In genomic region chr7:142481548-142481947, GRCh38 we compare ENCODE assay signal across 16 cellular contexts.
DNase-seq lines count a peak whose midpoint lies in the region; ATAC-seq, FAIRE-seq and TF ChIP-seq lines count a peak whose summit lies in the region.
"Had no signal": no experiment of that assay in that cellular context is flagged by ENCODE, and none has a peak within 500 bp of the region (broad histone marks: within the 10 kb centered on the region; RNA-seq: fewer than 3 reads in every experiment).

No MANE protein-coding gene starts in this region.

- peak overlapping the region; percentile 44 to 57 for H3K27ac Mint-ChIP-seq in stimulated activated naive CD8-positive, alpha-beta T cell treated with anti-CD3 and anti-CD28 coated beads, Interleukin-15, amount 100 ng/mL, for 72 hours
- H3K27ac Mint-ChIP-seq in Caco-2 (ENCODE audit: unreplicated experiment): no peak overlapping the region
- H3K27ac Mint-ChIP-seq: immature natural killer cell, nephron had no signal

- no peak for DNase-seq in stimulated activated naive CD8-positive, alpha-beta T cell treated with anti-CD3 and anti-CD28 coated beads, Interleukin-15, amount 100 ng/mL, for 72 hours
- no peak for DNase-seq in stimulated activated naive CD8-positive, alpha-beta T cell treated with anti-CD3 and anti-CD28 coated beads, Interleukin-15, Interleukin-2, amounts not matched to agents 100 U/mL and 50 U/mL, for 24 hours
- DNase-seq in OCI-LY7 (ENCODE audit: low spot score): no peak
- DNase-seq in H1 (ENCODE audit: low read depth in 1 of 2, low spot score in 2 of 2): no peak
- DNase-seq in Caco-2: no peak
- DNase-seq: activated CD4-positive, alpha-beta T cell treated with anti-CD3 and anti-CD28 coated beads for 1 hour; immature natural killer cell; NCI-H2029; RPMI8226 had no signal

- H2BK15ac ChIP-seq in H1 (ENCODE audit: low read length): no peak overlapping the region

- H2BK12ac ChIP-seq in H1 (ENCODE audit: low read depth, low read length): no peak overlapping the region

- H3K9me3 ChIP-seq in OCI-LY7 (ENCODE audit: low read length) (no peaks in the 10 kb centered on the region), H1 (ENCODE audit: insufficient read depth in 2 of 2, low read depth in 1 of 2, low read length in 1 of 2) (no peaks in the 10 kb centered on the region), thymus (ENCODE audit: control insufficient read depth) (no peaks in the 10 kb centered on the region), Caco-2 (no peaks in the 10 kb centered on the region)

- no peak for TF ChIP-seq POLR2A in H1 (IDR thresholded peaks at IDR 0.05; ENCODE audit: control extremely low read depth in 1 of 2, low read depth in 2 of 2, low read length in 2 of 2)

- no peaks in the 10 kb centered on the region for H3K9me2 ChIP-seq in OCI-LY7 (ENCODE audit: insufficient read depth, low read length)

- H3K79me2 ChIP-seq in OCI-LY7 (ENCODE audit: insufficient read depth, low read depth, low read length): no peaks in the 10 kb centered on the region
- H3K79me2 ChIP-seq in H1 (ENCODE audit: control insufficient read depth in 1 of 2, insufficient read depth in 2 of 2, low read length in 2 of 2): no peaks in the 10 kb centered on the region

- H3K4ac ChIP-seq in H1 (replicated peaks; ENCODE audit: insufficient read length, low read depth, low read length): no peak overlapping the region

- TF ChIP-seq RAD21 in H1 (IDR thresholded peaks at IDR 0.05 in 1 of 2, conservative IDR thresholded peaks at IDR 0.05 in 1 of 2; ENCODE audit: low read depth in 2 of 2, low read length in 2 of 2): peak; percentile 23 to 41; a peak in 3 of 4 replicates

- no peak for ATAC-seq in stimulated activated naive CD8-positive, alpha-beta T cell treated with anti-CD3 and anti-CD28 coated beads, Interleukin-15, amount 100 ng/mL, for 72 hours
- no peak for ATAC-seq in stimulated activated naive CD8-positive, alpha-beta T cell treated with anti-CD3 and anti-CD28 coated beads, Interleukin-15, Interleukin-2, amounts not matched to agents 100 U/mL and 50 U/mL, for 24 hours
- ATAC-seq in GM18498 (IDR thresholded peaks at IDR 0.05; ENCODE audit: unreplicated experiment): no peak
- no peak for ATAC-seq in GM19324 (IDR thresholded peaks at IDR 0.05; ENCODE audit: low FRiP score, unreplicated experiment)
- ATAC-seq: HepG2 had no signal

- H3K18ac ChIP-seq in H1 (ENCODE audit: extremely low read depth, low read length): no peak overlapping the region

- WGBS in H1 (ENCODE audit: extremely low coverage in 1 of 2, insufficient coverage in 1 of 2, insufficient read length in 1 of 2, insufficient replicate concordance in 2 of 2, low coverage in 1 of 2, low lambda C conversion rate in 2 of 2, missing lambda C conversion rate in 1 of 2), 2 experiments: 51% methylated on average over 2 of the region's 2 CpGs; no CpG with 5 or more reads in 1 of the 2 experiments
- WGBS in thymus: 63% methylated on average over 2 of the region's 2 CpGs

- no TSS peak for BruUV-seq in OCI-LY7 (replicated peaks; lab: Mats Ljungman, UMichigan)
- no TSS peak for BruUV-seq in Caco-2 (replicated peaks; lab: Mats Ljungman, UMichigan)

- no peaks in the 10 kb centered on the region for H3K79me1 ChIP-seq in H1 (ENCODE audit: low read depth, low read length)

- CTCF ChIA-PET in OCI-LY7 (lab: Charles Lee; ENCODE audit: unreplicated experiment) (interaction anchor here (0.8 kb wide), 1 partner anchor 34 kb away, joined by 3 read pairs; no protein-coding TSS in a partner anchor), H1 (lab: Charles Lee; ENCODE audit: partially characterized antibody) (interaction anchor here (0.6 to 32.4 kb wide), 36 partner anchors 8 to 890 kb away, joined by 3 to 682 read pairs (median 6); no protein-coding TSS in a partner anchor), Caco-2 (lab: Charles Lee) (interaction anchor here (2.9 kb wide), 1 partner anchor 22 kb away, joined by 9 read pairs; no protein-coding TSS in a partner anchor)

- peak; percentile 38; the same call in 1 of the 2 replicates for TF ChIP-seq CTCF in OCI-LY7 (conservative IDR thresholded peaks at IDR 0.05; ENCODE audit: low read length)
- peak in 2 of 3 experiments; percentile 32 to 58; a peak in 3 of 4 replicates for TF ChIP-seq CTCF in H1 (IDR thresholded peaks at IDR 0.05; ENCODE audit: control extremely low read depth in 1 of 3, insufficient read depth in 1 of 3, low read depth in 1 of 3, low read length in 3 of 3)
- TF ChIP-seq CTCF in Caco-2 (IDR thresholded peaks at IDR 0.05; ENCODE audit: insufficient read depth in 1 of 2, low read depth in 1 of 2, low read length in 1 of 2, severe bottlenecking in 1 of 2, unreplicated experiment in 1 of 2): peak in 1 of 2 experiments; percentile 27

- H3K36me3 ChIP-seq in OCI-LY7 (ENCODE audit: insufficient read depth, low read length) (no peaks in the 10 kb centered on the region), H1 (ENCODE audit: control insufficient read depth in 2 of 4, insufficient read depth in 4 of 4, low read length in 3 of 4) (no peaks in the 10 kb centered on the region), thymus (ENCODE audit: control insufficient read depth, insufficient read depth) (no peaks in the 10 kb centered on the region), Caco-2 (ENCODE audit: control insufficient read depth, insufficient read depth, low read length) (no peaks in the 10 kb centered on the region)

- no peaks in the 10 kb centered on the region for H3K27me3 ChIP-seq in H1 (replicated peaks in 1 of 4; ENCODE audit: control insufficient read depth in 3 of 4, extremely low read depth in 1 of 4, insufficient read depth in 3 of 4, low read length in 3 of 4)
- no peaks in the 10 kb centered on the region for H3K27me3 ChIP-seq in thymus (ENCODE audit: control insufficient read depth, insufficient read depth)
- no peaks in the 10 kb centered on the region for H3K27me3 ChIP-seq in Caco-2 (replicated peaks; ENCODE audit: control insufficient read depth, insufficient read depth, low read length)

- H3K4me3 ChIP-seq in OCI-LY7 (ENCODE audit: low read depth, low read length, poor library complexity, severe bottlenecking): no peak overlapping the region
- no peak overlapping the region for H3K4me3 ChIP-seq in H1 (ENCODE audit: extremely low read depth in 1 of 4, insufficient read depth in 2 of 4, low read depth in 3 of 4, low read length in 4 of 4)
- no peak overlapping the region for H3K4me3 ChIP-seq in thymus (ENCODE audit: low read length)
- H3K4me3 ChIP-seq in Caco-2 (ENCODE audit: low read depth, low read length): no peak overlapping the region

- H4K91ac ChIP-seq in H1 (replicated peaks; ENCODE audit: insufficient read length, low read length): no peak overlapping the region

- no peak overlapping the region for H2BK5ac ChIP-seq in H1 (ENCODE audit: low read depth, low read length)

- no peak overlapping the region for H2AK5ac ChIP-seq in H1 (ENCODE audit: low read depth, low read length)

- POLR2A ChIA-PET in OCI-LY7 (lab: Charles Lee): interaction anchor here (0.5 to 0.7 kb wide), 2 partner anchors 107 to 130 kb away, joined by 3 to 4 read pairs; no protein-coding TSS in a partner anchor
- POLR2A ChIA-PET in H1 (lab: Charles Lee; ENCODE audit: partially characterized antibody): no interaction called here
- POLR2A ChIA-PET in Caco-2 (lab: Charles Lee): no interaction called here

- H2AFZ ChIP-seq in OCI-LY7 (ENCODE audit: low read length) (no peak overlapping the region), H1 (ENCODE audit: low read length) (no peak overlapping the region)

- no peaks in the 10 kb centered on the region for H3K27me3 Mint-ChIP-seq in stimulated activated naive CD8-positive, alpha-beta T cell treated with anti-CD3 and anti-CD28 coated beads, Interleukin-15, amount 100 ng/mL, for 72 hours
- peaks cover 7% of the 10 kb centered on the region for H3K27me3 Mint-ChIP-seq in Caco-2 (ENCODE audit: insufficient read depth, unreplicated experiment)
- H3K27me3 Mint-ChIP-seq: stimulated activated naive CD8-positive, alpha-beta T cell treated with anti-CD3 and anti-CD28 coated beads, Interleukin-15, Interleukin-2, amounts not matched to agents 100 ng/mL and 50 ng/mL, for 24 hours had no signal

- H2BK20ac ChIP-seq in H1 (ENCODE audit: low read length): no peak overlapping the region

- H3K36me3 Mint-ChIP-seq in Caco-2 (ENCODE audit: insufficient read depth, unreplicated experiment): no peaks in the 10 kb centered on the region
- H3K36me3 Mint-ChIP-seq: immature natural killer cell had no signal

- peaks cover 59% of the 10 kb centered on the region for H3K4me1 Mint-ChIP-seq in stimulated activated naive CD8-positive, alpha-beta T cell treated with anti-CD3 and anti-CD28 coated beads, Interleukin-15, amount 100 ng/mL, for 72 hours
- H3K4me1 Mint-ChIP-seq in Caco-2 (ENCODE audit: low read depth, unreplicated experiment): no peaks in the 10 kb centered on the region
- H3K4me1 Mint-ChIP-seq: nephron had no signal

- H3K9ac ChIP-seq in H1 (replicated peaks in 1 of 4; ENCODE audit: extremely low read depth in 1 of 4, low read depth in 3 of 4, low read length in 3 of 4): no peak overlapping the region

- H3K14ac ChIP-seq in H1 (ENCODE audit: insufficient read length): no peak overlapping the region

- no peak overlapping the region for H4K5ac ChIP-seq in H1 (ENCODE audit: insufficient read length, low read depth, low read length)

- no peaks in the 10 kb centered on the region for H3K9me3 Mint-ChIP-seq in stimulated activated naive CD8-positive, alpha-beta T cell treated with anti-CD3 and anti-CD28 coated beads, Interleukin-15, amount 100 ng/mL, for 72 hours
- no peaks in the 10 kb centered on the region for H3K9me3 Mint-ChIP-seq in Caco-2 (ENCODE audit: unreplicated experiment)
- H3K9me3 Mint-ChIP-seq: nephron; stimulated activated naive CD8-positive, alpha-beta T cell treated with anti-CD3 and anti-CD28 coated beads, Interleukin-15, Interleukin-2, amounts not matched to agents 100 ng/mL and 50 ng/mL, for 24 hours had no signal

- no peak overlapping the region for H3K23ac ChIP-seq in H1 (ENCODE audit: insufficient read length)

- no peak overlapping the region for H4K8ac ChIP-seq in H1 (ENCODE audit: extremely low read depth, insufficient read depth, low read length)

- no peaks in the 10 kb centered on the region for H3K23me2 ChIP-seq in H1 (ENCODE audit: low read depth, low read length)

- no peak overlapping the region for H2BK120ac ChIP-seq in H1 (replicated peaks; ENCODE audit: low read depth, low read length)

- H3K4me3 Mint-ChIP-seq in stimulated activated naive CD8-positive, alpha-beta T cell treated with anti-CD3 and anti-CD28 coated beads, Interleukin-15, amount 100 ng/mL, for 72 hours: no peak overlapping the region
- no peak overlapping the region for H3K4me3 Mint-ChIP-seq in Caco-2 (ENCODE audit: unreplicated experiment)
- H3K4me3 Mint-ChIP-seq: immature natural killer cell; nephron; stimulated activated naive CD8-positive, alpha-beta T cell treated with anti-CD3 and anti-CD28 coated beads, Interleukin-15, Interleukin-2, amounts not matched to agents 100 ng/mL and 50 ng/mL, for 24 hours had no signal

- intact Hi-C loops in OCI-LY7 (cut with micrococcal nuclease; ENCODE audit: unreplicated experiment) (no loop called here), Caco-2 (cut with micrococcal nuclease; ENCODE audit: unreplicated experiment) (loop anchor here (5.0 kb wide), 1 partner anchor 41 kb away; no protein-coding TSS in a partner anchor)

- H3K4me2 ChIP-seq in OCI-LY7 (ENCODE audit: low read length) (no peak overlapping the region), H1 (ENCODE audit: insufficient read depth in 1 of 2, low read depth in 2 of 2, low read length in 2 of 2) (no peak overlapping the region)

- H4K20me1 ChIP-seq in OCI-LY7 (ENCODE audit: insufficient read depth, low read length): no peaks in the 10 kb centered on the region
- no peaks in the 10 kb centered on the region for H4K20me1 ChIP-seq in H1 (replicated peaks in 1 of 2; ENCODE audit: control insufficient read depth in 1 of 2, insufficient read depth in 2 of 2, low read length in 2 of 2)

- H3K27ac ChIP-seq in OCI-LY7 (ENCODE audit: low read depth, low read length, poor library complexity, severe bottlenecking) (no peak overlapping the region), H1 (ENCODE audit: low read depth, low read length) (no peak overlapping the region), thymus (ENCODE audit: low read depth) (peak overlapping the region; percentile 42)
- H3K27ac ChIP-seq: epithelial cell of prostate had no signal

- no peak overlapping the region for H3K56ac ChIP-seq in H1 (replicated peaks; ENCODE audit: insufficient read length, low read depth, low read length)

- H3K4me1 ChIP-seq in OCI-LY7 (ENCODE audit: insufficient read depth, low read length, poor library complexity, severe bottlenecking) (peaks cover 6% of the 10 kb centered on the region), H1 (replicated peaks in 1 of 4; ENCODE audit: control insufficient read depth in 3 of 4, insufficient read depth in 4 of 4, low read length in 3 of 4) (peaks cover 0 to 2% (median 0%) of the 10 kb centered on the region in 4 experiments; a peak in 2 of 7 replicates), thymus (ENCODE audit: control insufficient read depth, insufficient read depth, low read length) (peaks cover 17% of the 10 kb centered on the region), Caco-2 (no peaks in the 10 kb centered on the region)

- no peak for TF ChIP-seq EP300 in H1 (IDR thresholded peaks at IDR 0.05; ENCODE audit: borderline replicate concordance in 1 of 2, low read depth in 2 of 2, low read length in 2 of 2)

- no peak for FAIRE-seq in H1 (lab: Jason Lieb, UNC)
- FAIRE-seq: HepG2 had no signal
